ENCODE assay signal across 16 cellular contexts in the genomic region with DNA sequence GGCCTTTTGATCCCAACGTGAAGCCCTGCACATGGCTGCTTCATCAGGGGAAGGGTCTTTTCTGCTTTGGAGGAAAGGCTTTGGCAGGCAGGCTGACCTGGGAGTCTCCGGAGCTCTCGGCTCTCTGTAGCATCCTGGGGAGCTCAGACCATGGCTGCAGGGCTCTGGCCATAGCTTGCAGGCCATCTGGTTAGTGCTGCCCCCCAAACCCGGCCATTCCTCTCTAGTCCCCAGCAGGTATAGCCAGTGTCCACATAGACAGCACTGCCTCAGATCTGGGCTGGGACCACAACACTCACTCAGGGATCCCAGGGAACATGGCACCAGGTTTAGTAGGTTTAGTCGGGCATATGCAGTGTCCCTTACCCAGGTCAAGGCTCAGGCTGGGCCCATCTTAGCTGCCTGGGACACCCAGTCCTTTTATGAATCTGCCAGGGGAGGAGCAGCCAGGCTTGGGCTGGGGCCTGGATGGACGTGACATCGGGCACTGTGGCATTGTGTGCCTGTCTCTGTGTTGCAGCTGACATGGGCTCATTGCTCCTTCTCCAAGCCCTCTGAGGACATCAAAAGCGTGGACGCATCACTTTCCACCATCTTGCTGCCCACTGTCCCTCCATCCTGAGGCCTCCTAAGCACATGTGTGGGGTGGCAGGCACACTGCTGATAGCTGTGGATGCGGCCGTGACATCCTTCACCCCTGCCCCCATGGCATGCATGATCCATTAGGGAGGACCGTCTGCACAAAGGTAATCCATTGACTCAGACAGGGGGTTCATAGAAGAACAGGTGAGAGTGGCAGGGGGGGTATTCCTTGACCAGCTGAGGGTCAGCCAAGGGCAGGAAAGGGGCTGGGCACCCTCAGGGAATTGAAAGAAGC. TPM values are rescaled to one million over a fixed set of nuclear protein-coding genes. Genes with fewer than 3 reads are reported as not detected.
DNase-seq lines count a peak whose midpoint lies in the region; ATAC-seq and TF ChIP-seq lines count a peak whose summit lies in the region.
"Had no signal": no experiment of that assay in that cellular context is flagged by ENCODE, and none has a peak within 500 bp of the region (broad histone marks: within the 10 kb centered on the region; RNA-seq: fewer than 3 reads in every experiment).

No MANE protein-coding gene starts in this region.

- no peak for ATAC-seq in activated naive CD4-positive, alpha-beta T cell treated with anti-CD3 and anti-CD28 coated beads, Interleukin-2, amount 50 U/mL, for 72 hours
- no peak for ATAC-seq in upper lobe of right lung
- ATAC-seq: activated CD8-positive, alpha-beta memory T cell treated with anti-CD3 and anti-CD28 coated beads, Interleukin-2, amount 10 ng/mL, durations not matched to agents 7 days and 5 days; naive thymus-derived CD4-positive, alpha-beta T cell had no signal

- H3K36me3 ChIP-seq in muscle layer of duodenum (ENCODE audit: control insufficient read depth in 1 of 2, insufficient read depth in 2 of 2, low read length in 2 of 2) (peaks cover 0 to 6% of the 10 kb centered on the region in 2 donors), upper lobe of right lung (no peaks in the 10 kb centered on the region)

- peak overlapping the region; percentile 67 for H3K27ac ChIP-seq in muscle layer of duodenum (ENCODE audit: low read length)
- no peak overlapping the region for H3K27ac ChIP-seq in upper lobe of right lung
- H3K27ac ChIP-seq: esophagus squamous epithelium, SK-N-MC had no signal

- peaks cover 3% of the 10 kb centered on the region for H3K4me1 Mint-ChIP-seq in chondrocyte (ENCODE audit: low read depth)

- H3K9me3 ChIP-seq in muscle layer of duodenum (ENCODE audit: control insufficient read depth in 1 of 2, low read length in 2 of 2) (no peaks in the 10 kb centered on the region), upper lobe of right lung (no peaks in the 10 kb centered on the region)
- H3K9me3 ChIP-seq: esophagus squamous epithelium had no signal

- H3K27ac Mint-ChIP-seq in activated naive CD4-positive, alpha-beta T cell treated with anti-CD3 and anti-CD28 coated beads, Interleukin-2, amount 50 U/mL, for 72 hours = no peak overlapping the region
- no peak overlapping the region for H3K27ac Mint-ChIP-seq in chondrocyte (ENCODE audit: unreplicated experiment)
- H3K27ac Mint-ChIP-seq: activated CD8-positive, alpha-beta memory T cell treated with anti-CD3 and anti-CD28 coated beads, Interleukin-2, amount 10 ng/mL, durations not matched to agents 7 days and 5 days had no signal

- H3K4me1 ChIP-seq in muscle layer of duodenum (ENCODE audit: control insufficient read depth in 1 of 2, insufficient read depth in 2 of 2, low read length in 2 of 2) (peaks cover 0 to 5% of the 10 kb centered on the region in 2 donors), upper lobe of right lung (peaks cover 4% of the 10 kb centered on the region)

- H3K27me3 Mint-ChIP-seq in chondrocyte (ENCODE audit: low read depth) = no peaks in the 10 kb centered on the region
- H3K27me3 Mint-ChIP-seq: activated CD8-positive, alpha-beta memory T cell treated with anti-CD3 and anti-CD28 coated beads, Interleukin-2, amount 10 ng/mL, durations not matched to agents 7 days and 5 days; naive thymus-derived CD4-positive, alpha-beta T cell had no signal

- no peaks in the 10 kb centered on the region for H3K36me3 Mint-ChIP-seq in activated naive CD4-positive, alpha-beta T cell treated with anti-CD3 and anti-CD28 coated beads, Interleukin-2, amount 50 U/mL, for 72 hours
- no peaks in the 10 kb centered on the region for H3K36me3 Mint-ChIP-seq in chondrocyte (ENCODE audit: low read depth)

- DNase-seq in activated naive CD4-positive, alpha-beta T cell treated with anti-CD3 and anti-CD28 coated beads, Interleukin-2, amount 50 U/mL, for 16 hours = peak; percentile 5
- no peak for DNase-seq in activated naive CD4-positive, alpha-beta T cell treated with anti-CD3 and anti-CD28 coated beads, Interleukin-2, amount 50 U/mL, for 72 hours (ENCODE audit: low spot score in 2 of 2)
- DNase-seq in chondrocyte (ENCODE audit: low spot score) = peak; percentile 69
- DNase-seq in upper lobe of right lung = peak; percentile 47
- no peak for DNase-seq in superior temporal gyrus (ENCODE audit: extremely low spot score)
- DNase-seq in GM19240 (ENCODE audit: insufficient read length, low spot score) = no peak
- DNase-seq in medulla oblongata (ENCODE audit: extremely low spot score) = no peak
- DNase-seq: activated CD4-positive, alpha-beta T cell treated with anti-CD3 and anti-CD28 coated beads for 1 hour; activated CD8-positive, alpha-beta memory T cell treated with anti-CD3 and anti-CD28 coated beads, Interleukin-2, amount 10 ng/mL, durations not matched to agents 7 days and 5 days; esophagus squamous epithelium; NCI-H1417; NCI-H2171; NCI-H748 treated with DMSO at 0.1 percent for 48 hours had no signal

- H3K27me3 ChIP-seq in muscle layer of duodenum (ENCODE audit: low read depth, low read length) (no peaks in the 10 kb centered on the region), upper lobe of right lung (no peaks in the 10 kb centered on the region)
- H3K27me3 ChIP-seq: esophagus squamous epithelium had no signal

- H3K4me3 Mint-ChIP-seq in chondrocyte (ENCODE audit: unreplicated experiment) = no peak overlapping the region
- H3K4me3 Mint-ChIP-seq: activated CD8-positive, alpha-beta memory T cell treated with anti-CD3 and anti-CD28 coated beads, Interleukin-2, amount 10 ng/mL, durations not matched to agents 7 days and 5 days; naive thymus-derived CD4-positive, alpha-beta T cell had no signal

- H3K4me3 ChIP-seq in muscle layer of duodenum (ENCODE audit: low read depth in 1 of 2, low read length in 2 of 2) = peak overlapping the region in 1 of 2 donors; percentile 55
- no peak overlapping the region for H3K4me3 ChIP-seq in upper lobe of right lung
- H3K4me3 ChIP-seq: esophagus squamous epithelium, SK-N-MC had no signal

- no peak for TF ChIP-seq CTCF in chondrocyte (IDR thresholded peaks at IDR 0.05)
- no peak for TF ChIP-seq CTCF in upper lobe of right lung (IDR thresholded peaks at IDR 0.05)

- H3K9me3 Mint-ChIP-seq in activated naive CD4-positive, alpha-beta T cell treated with anti-CD3 and anti-CD28 coated beads, Interleukin-2, amount 50 U/mL, for 72 hours = no peaks in the 10 kb centered on the region
- H3K9me3 Mint-ChIP-seq in chondrocyte (ENCODE audit: low read depth) = no peaks in the 10 kb centered on the region
- H3K9me3 Mint-ChIP-seq: naive thymus-derived CD4-positive, alpha-beta T cell had no signal

- intact Hi-C loops in upper lobe of right lung (cut with DNase I) = no loop called here

RNA-seq across cellular contexts. Expression of gene GPR35, which starts 19.2 kb away (rescaled TPM):
- total RNA-seq in activated naive CD4-positive, alpha-beta T cell treated with anti-CD3 and anti-CD28 coated beads, Interleukin-2, amount 50 U/mL, for 72 hours = 1 to 10 TPM; 1.5 to 7.9 TPM
- total RNA-seq in chondrocyte (1.9 to 2.9 TPM (median 2.8 TPM) in 3 replicates), upper lobe of right lung (3.4 TPM)

RNA-seq across cellular contexts. Expression of gene CAPN10, which starts 19.6 kb away (rescaled TPM):
- total RNA-seq in activated naive CD4-positive, alpha-beta T cell treated with anti-CD3 and anti-CD28 coated beads, Interleukin-2, amount 50 U/mL, for 72 hours = 10 to 100 TPM; 28.9 to 39.0 TPM
- total RNA-seq in chondrocyte = 22.0 to 29.4 TPM (median 22.7 TPM) in 3 replicates
- 31.8 TPM for total RNA-seq in upper lobe of right lung

RNA-seq across cellular contexts. Expression of gene RNPEPL1, which starts 37.8 kb away (rescaled TPM):
- total RNA-seq in activated naive CD4-positive, alpha-beta T cell treated with anti-CD3 and anti-CD28 coated beads, Interleukin-2, amount 50 U/mL, for 72 hours = 10 to 100 TPM; 22.6 to 51.2 TPM
- total RNA-seq in chondrocyte = 54.9 to 63.2 TPM (median 61.3 TPM) in 3 replicates
- total RNA-seq in upper lobe of right lung = 88.6 TPM

RNA-seq across cellular contexts. Expression of gene DUSP28, which starts 45.9 kb away (rescaled TPM):
- 1 to 10 TPM; 3.8 to 5.4 TPM for total RNA-seq in activated naive CD4-positive, alpha-beta T cell treated with anti-CD3 and anti-CD28 coated beads, Interleukin-2, amount 50 U/mL, for 72 hours
- total RNA-seq in chondrocyte (3.4 to 4.7 TPM (median 3.7 TPM) in 3 replicates), upper lobe of right lung (5.3 TPM)

RNA-seq across cellular contexts. Expression of gene ANKMY1, which starts 48.3 kb away (rescaled TPM):
- total RNA-seq in activated naive CD4-positive, alpha-beta T cell treated with anti-CD3 and anti-CD28 coated beads, Interleukin-2, amount 50 U/mL, for 72 hours = 10 to 100 TPM; 15.4 to 22.1 TPM
- total RNA-seq in chondrocyte = 9.5 to 20.6 TPM (median 10.8 TPM) in 3 replicates
- total RNA-seq in upper lobe of right lung = 19.3 TPM

Comparison
In these comparisons a context has a peak if more than half of its experiments do, and no peak if none do; other contexts are left out.
1. DNase-seq: peak in activated naive CD4-positive, alpha-beta T cell treated with anti-CD3 and anti-CD28 coated beads, Interleukin-2, amount 50 U/mL, for 16 hours (single experiment), chondrocyte (single experiment) and upper lobe of right lung (single experiment); none in activated naive CD4-positive, alpha-beta T cell treated with anti-CD3 and anti-CD28 coated beads, Interleukin-2, amount 50 U/mL, for 72 hours (0 of 2), superior temporal gyrus (single experiment), GM19240 (single experiment) and medulla oblongata (single experiment).